18 cellular contexts compared by ENCODE assay signal in genomic region chr6:130968486-130968885, GRCh38.
DNase-seq lines count a peak whose midpoint lies in the region; ATAC-seq, FAIRE-seq and TF ChIP-seq lines count a peak whose summit lies in the region.
"Had no signal": no experiment of that assay in that cellular context is flagged by ENCODE, and none has a peak within 500 bp of the region (broad histone marks: within the 10 kb centered on the region; RNA-seq: fewer than 3 reads in every experiment).

No MANE protein-coding gene starts in this region.

- H3K79me2 ChIP-seq in K562 (ENCODE audit: control insufficient read depth, insufficient read depth, low read length) (peaks cover 46% of the 10 kb centered on the region), mesendoderm (ENCODE audit: control insufficient read depth, insufficient read depth, low read length) (peaks cover 26% of the 10 kb centered on the region)

- H3K56ac ChIP-seq in mesendoderm (ENCODE audit: low read length), result no peak overlapping the region

- H3K4me1 Mint-ChIP-seq in MCF 10A (ENCODE audit: insufficient read depth, unreplicated experiment), result peaks cover under 1% of the 10 kb centered on the region
- H3K4me1 Mint-ChIP-seq: activated naive CD8-positive, alpha-beta T cell treated with anti-CD3 and anti-CD28 coated beads, Interleukin-2, amount 10 ng/mL, durations not matched to agents 7 days and 5 days; natural killer cell had no signal

- H4K20me1 ChIP-seq in K562 (replicated peaks; ENCODE audit: control insufficient read depth, insufficient read depth, low read length), result no peaks in the 10 kb centered on the region

- H3K18ac ChIP-seq in mesendoderm (ENCODE audit: low read length), result no peak overlapping the region

- no peak overlapping the region for H2AFZ ChIP-seq in K562 (ENCODE audit: low read depth, low read length)

- no peak overlapping the region for H4K8ac ChIP-seq in mesendoderm (ENCODE audit: low read depth, low read length)

- H3K4me3 ChIP-seq in K562 (no peak overlapping the region), mesendoderm (ENCODE audit: low read length) (no peak overlapping the region), stomach smooth muscle (ENCODE audit: low read length in 2 of 2) (peak overlapping the region; percentile 16 to 65)
- H3K4me3 ChIP-seq: SJCRH30 had no signal

- POLR2A ChIA-PET in K562 (lab: Yijun Ruan, JAX) (interaction anchor here (0.7 to 1.4 kb wide), 2 partner anchors 9 to 65 kb away, joined by 3 to 4 read pairs; no protein-coding TSS in a partner anchor), MCF 10A (lab: Yijun Ruan, JAX) (no interaction called here)

- TF ChIP-seq POLR2A in K562 (conservative IDR thresholded peaks at IDR 0.05), result no peak

- in situ Hi-C loops in K562 (cut with MboI), result no loop called here

- H3K9me3 ChIP-seq in K562 (replicated peaks; ENCODE audit: control insufficient read depth, insufficient read depth, low read depth, low read length) (no peaks in the 10 kb centered on the region), stomach smooth muscle (ENCODE audit: control insufficient read depth in 2 of 2, low read length in 2 of 2) (no peaks in the 10 kb centered on the region)
- H3K9me3 ChIP-seq: right lobe of liver, SJCRH30 had no signal

- no peak overlapping the region for H3K4ac ChIP-seq in mesendoderm (ENCODE audit: low read depth, low read length)

- H3K27ac Mint-ChIP-seq in MCF 10A (ENCODE audit: low read depth, unreplicated experiment), result no peak overlapping the region
- H3K27ac Mint-ChIP-seq: activated naive CD8-positive, alpha-beta T cell treated with anti-CD3 and anti-CD28 coated beads, Interleukin-2, amount 10 ng/mL, durations not matched to agents 7 days and 5 days; natural killer cell; stimulated activated naive B cell treated with anti-CD40 and anti-IgM and Interleukin-4, amounts not matched to agents 10 μg/mL and 1 μg/mL and 100 μg/mL, for 72 hours had no signal

- CTCF ChIA-PET in K562 (lab: Yijun Ruan, JAX; ENCODE audit: low intra/inter-chr PET ratio) (no interaction called here), MCF 10A (lab: Yijun Ruan, JAX) (interaction anchor here (0.7 to 1.3 kb wide), 2 partner anchors 11 to 486 kb away, joined by 3 read pairs; no protein-coding TSS in a partner anchor)

- H3K9ac ChIP-seq in K562 (ENCODE audit: insufficient read depth in 1 of 2, low read depth in 2 of 2, low read length in 2 of 2) (no peak overlapping the region), mesendoderm (ENCODE audit: low read length) (no peak overlapping the region), stomach smooth muscle (ENCODE audit: low read length in 2 of 2) (no peak overlapping the region)

- H3K27ac ChIP-seq in K562 (ENCODE audit: extremely low read depth, low read depth, low read length) (no peak overlapping the region), mesendoderm (ENCODE audit: low read depth, low read length) (no peak overlapping the region), stomach smooth muscle (ENCODE audit: low read length) (no peak overlapping the region)
- H3K27ac ChIP-seq: C4-2B, SJCRH30 had no signal

- WGBS in K562 (ENCODE audit: insufficient coverage, low coverage, missing lambda C conversion rate), result 23% methylated on average over 4 of the region's 4 CpGs
- WGBS in mesendoderm (ENCODE audit: extremely low coverage, insufficient coverage, low lambda C conversion rate), result no CpG with 5 or more reads among the region's 4 CpGs

- no peak for TF ChIP-seq RAD21 in K562 (CRISPR knock-in tag; conservative IDR thresholded peaks at IDR 0.05 in 1 of 2, IDR thresholded peaks at IDR 0.05 in 1 of 2)

- BruUV-seq in K562 (replicated peaks; lab: Mats Ljungman, UMichigan) (no TSS peak), MCF 10A (replicated peaks; lab: Mats Ljungman, UMichigan) (no TSS peak)

- no peak overlapping the region for H2BK15ac ChIP-seq in mesendoderm (replicated peaks; ENCODE audit: low read depth)

- no peak overlapping the region for H4K5ac ChIP-seq in mesendoderm (ENCODE audit: low read length)

- no peaks in the 10 kb centered on the region for H3K9me3 Mint-ChIP-seq in MCF 10A (ENCODE audit: unreplicated experiment)
- H3K9me3 Mint-ChIP-seq: natural killer cell had no signal

- no peak for FAIRE-seq in K562 (lab: Jason Lieb, UNC)

- H3K23ac ChIP-seq in mesendoderm (ENCODE audit: low read length), result no peak overlapping the region

- no peaks in the 10 kb centered on the region for H3K27me3 Mint-ChIP-seq in MCF 10A (ENCODE audit: insufficient read depth, unreplicated experiment)
- H3K27me3 Mint-ChIP-seq: activated naive CD8-positive, alpha-beta T cell treated with anti-CD3 and anti-CD28 coated beads, Interleukin-2, amount 10 ng/mL, durations not matched to agents 7 days and 5 days; stimulated activated naive B cell treated with anti-CD40 and anti-IgM and Interleukin-4, amounts not matched to agents 10 μg/mL and 1 μg/mL and 100 μg/mL, for 72 hours had no signal

- H2BK5ac ChIP-seq in mesendoderm (ENCODE audit: low read length), result no peak overlapping the region

- TF ChIP-seq EP300 in K562 (IDR thresholded peaks at IDR 0.05; ENCODE audit: low read length), result no peak

- H3K4me3 Mint-ChIP-seq in MCF 10A (ENCODE audit: unreplicated experiment), result no peak overlapping the region
- H3K4me3 Mint-ChIP-seq: activated naive CD8-positive, alpha-beta T cell treated with anti-CD3 and anti-CD28 coated beads, Interleukin-2, amount 10 ng/mL, durations not matched to agents 7 days and 5 days; natural killer cell; stimulated activated naive B cell treated with anti-CD40 and anti-IgM and Interleukin-4, amounts not matched to agents 10 μg/mL and 1 μg/mL and 100 μg/mL, for 72 hours had no signal

- H2BK120ac ChIP-seq in mesendoderm (ENCODE audit: low read depth, low read length), result no peak overlapping the region

- DNase-seq in GM03348 (ENCODE audit: low spot score) (peak; percentile 11), K562 (ENCODE audit: extremely low read depth in 1 of 4, low spot score in 3 of 4) (no peak), mesendoderm (peak; percentile 63), MCF 10A (ENCODE audit: unreplicated experiment) (no peak), MV-4-11 (lab: John Stamatoyannopoulos, UW) (no peak)
- no peak for DNase-seq in stimulated activated CD4-positive, alpha-beta T cell treated with anti-CD3 and anti-CD28 coated beads, Interleukin-2, amount 100 ng/mL, for 24 hours
- DNase-seq: activated naive CD8-positive, alpha-beta T cell treated with anti-CD3 and anti-CD28 coated beads, Interleukin-2, amount 10 ng/mL, durations not matched to agents 7 days and 5 days; activated T-cell treated with anti-CD3 and anti-CD28 coated beads, Interleukin-2, amount 50 U/mL, for 1 hour; cerebellar nuclear complex; DMS79; natural killer cell; NCI-H1105 treated with DMSO at 0.1 percent for 48 hours; right lobe of liver; SJCRH30; stimulated activated naive B cell treated with anti-CD40 and anti-IgM and Interleukin-4, amounts not matched to agents 10 μg/mL and 1 μg/mL and 100 μg/mL, for 72 hours had no signal

- H3K9me1 ChIP-seq in K562 (ENCODE audit: control insufficient read depth, insufficient read depth, low read length), result no peaks in the 10 kb centered on the region

- H3K27me3 ChIP-seq in K562 (ENCODE audit: control insufficient read depth in 2 of 2, insufficient read depth in 2 of 2, low read length in 2 of 2) (no peaks in the 10 kb centered on the region), mesendoderm (ENCODE audit: insufficient read depth, low read length, poor library complexity) (no peaks in the 10 kb centered on the region), stomach smooth muscle (ENCODE audit: control insufficient read depth in 1 of 2, insufficient read depth in 2 of 2, low read length in 2 of 2) (no peaks in the 10 kb centered on the region)
- H3K27me3 ChIP-seq: right lobe of liver, SJCRH30 had no signal

- intact Hi-C loops in K562 (cut with micrococcal nuclease) (no loop called here), MCF 10A (cut with micrococcal nuclease) (no loop called here)

- ATAC-seq in K562 (peak; percentile 9; the same call in 1 of the 3 replicates), HG03521 (IDR thresholded peaks at IDR 0.05; ENCODE audit: unreplicated experiment) (no peak)
- ATAC-seq: natural killer cell; stimulated activated naive B cell treated with anti-CD40 and anti-IgM and Interleukin-4, amounts not matched to agents 10 μg/mL and 1 μg/mL and 100 μg/mL, for 72 hours had no signal

- peaks cover 19% of the 10 kb centered on the region for H3K79me1 ChIP-seq in mesendoderm (ENCODE audit: low read length)

- no peak overlapping the region for H2AK5ac ChIP-seq in mesendoderm (ENCODE audit: low read length)

- H3K36me3 ChIP-seq in K562 (ENCODE audit: control insufficient read depth, insufficient read depth, low read length), result no peaks in the 10 kb centered on the region
- no peaks in the 10 kb centered on the region for H3K36me3 ChIP-seq in mesendoderm (ENCODE audit: control insufficient read depth, insufficient read depth, low read length)
- no peaks in the 10 kb centered on the region for H3K36me3 ChIP-seq in stomach smooth muscle (ENCODE audit: control insufficient read depth in 2 of 2, insufficient read depth in 2 of 2, low read length in 2 of 2)
- H3K36me3 ChIP-seq: right lobe of liver had no signal

- no peak for TF ChIP-seq CTCF in K562 (IDR thresholded peaks at IDR 0.05 in 2 of 3, conservative IDR thresholded peaks at IDR 0.05 in 1 of 3; ENCODE audit: insufficient read depth in 2 of 3, low read depth in 1 of 3, low read length in 3 of 3)
- no peak for TF ChIP-seq CTCF in MCF 10A (IDR thresholded peaks at IDR 0.05; ENCODE audit: unreplicated experiment)

- H3K4me2 ChIP-seq in K562 (ENCODE audit: insufficient read depth, low read length) (no peak overlapping the region), mesendoderm (ENCODE audit: low read length) (no peak overlapping the region)

- no peaks in the 10 kb centered on the region for H3K36me3 Mint-ChIP-seq in MCF 10A (ENCODE audit: insufficient read depth, unreplicated experiment)
- H3K36me3 Mint-ChIP-seq: natural killer cell had no signal

- H3K4me1 ChIP-seq in K562 (replicated peaks in 1 of 2; ENCODE audit: control insufficient read depth in 2 of 2, insufficient read depth in 2 of 2, low read length in 2 of 2) (peaks cover 4 to 11% of the 10 kb centered on the region in 2 experiments; a peak in 3 of 5 replicates), mesendoderm (ENCODE audit: control insufficient read depth, low read depth, low read length) (peaks cover 9% of the 10 kb centered on the region), stomach smooth muscle (ENCODE audit: control insufficient read depth, insufficient read depth, low read length) (no peaks in the 10 kb centered on the region)
- H3K4me1 ChIP-seq: SJCRH30 had no signal

Comparison
In these comparisons a context has a peak if more than half of its experiments do, and no peak if none do; other contexts are left out.
1. DNase-seq: peak in GM03348 (single experiment) and mesendoderm (single experiment); none in K562 (0 of 4), MCF 10A (single experiment), stimulated activated CD4-positive, alpha-beta T cell treated with anti-CD3 and anti-CD28 coated beads, Interleukin-2, amount 100 ng/mL, for 24 hours (0 of 2) and MV-4-11 (single experiment).
2. H3K4me3 ChIP-seq: peak in stomach smooth muscle (2 of 2); none in K562 (single experiment) and mesendoderm (single experiment).